In the genomic region with DNA sequence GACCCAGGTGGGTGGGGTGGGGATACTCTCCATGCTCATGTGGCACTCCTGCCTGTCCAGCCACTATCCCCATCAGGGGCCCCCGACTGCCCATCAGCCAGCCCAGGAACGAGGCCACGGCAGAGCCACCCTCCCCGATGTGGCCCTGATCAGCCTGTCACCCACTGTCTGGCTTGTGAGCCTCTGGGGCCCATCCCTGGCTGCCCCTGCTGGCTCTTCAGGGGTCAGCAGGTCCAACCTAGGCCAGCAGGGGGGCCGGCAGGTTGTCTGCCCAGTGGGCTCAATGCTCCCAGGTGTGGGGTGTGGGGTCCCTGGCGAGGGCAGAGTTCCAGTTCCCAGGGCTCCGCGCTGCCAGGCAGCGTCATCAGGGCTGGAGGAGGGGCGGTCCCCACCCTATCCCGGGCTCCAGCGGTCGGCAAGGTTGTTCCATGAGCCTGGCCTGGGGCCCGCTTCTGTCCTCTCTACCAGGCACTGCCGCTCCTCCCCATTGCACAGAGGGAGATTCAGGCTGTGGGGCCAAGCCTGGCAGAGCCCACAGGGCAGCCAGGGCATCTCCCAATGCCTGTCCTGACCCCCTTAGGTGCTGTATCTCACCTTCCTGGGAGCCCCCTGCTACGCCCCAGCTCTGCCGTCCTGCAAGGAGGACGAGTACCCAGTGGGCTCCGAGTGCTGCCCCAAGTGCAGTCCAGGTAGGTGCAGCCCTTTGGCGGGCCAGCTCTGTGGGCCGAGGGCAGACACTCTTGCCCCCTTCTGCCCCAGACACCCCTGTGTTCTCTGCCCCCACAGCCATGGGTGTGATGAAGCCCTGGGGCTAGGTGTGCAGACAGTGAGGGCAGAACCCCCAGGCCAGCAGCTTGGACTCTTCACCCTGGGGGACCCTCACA, we compare ENCODE assay signal across 9 cellular contexts. TPM values are rescaled to one million over a fixed set of nuclear protein-coding genes. Genes with fewer than 3 reads are reported as not detected.
DNase-seq lines count a peak whose midpoint lies in the region; TF ChIP-seq lines count a peak whose summit lies in the region.
"Had no signal": no experiment of that assay in that cellular context is flagged by ENCODE, and none has a peak within 500 bp of the region (broad histone marks: within the 10 kb centered on the region; RNA-seq: fewer than 3 reads in every experiment).

No MANE protein-coding gene starts in this region.

- H4K91ac ChIP-seq in neuronal stem cell (ENCODE audit: low read depth, low read length, poor library complexity), result no peak overlapping the region

- no peak for DNase-seq in neuronal stem cell (ENCODE audit: low spot score)
- no peak for DNase-seq in SHP77 (lab: John Stamatoyannopoulos, UW)
- no peak for DNase-seq in GM13976 (ENCODE audit: low spot score)
- no peak for DNase-seq in NCI-H146 treated with DMSO at 0.1 percent for 48 hours (lab: John Stamatoyannopoulos, UW; ENCODE audit: unreplicated experiment)
- no peak for DNase-seq in NOMO-1 treated with DMSO at 0.1 percent for 48 hours (lab: John Stamatoyannopoulos, UW; ENCODE audit: unreplicated experiment)

- H3K23ac ChIP-seq in neuronal stem cell (ENCODE audit: low read depth, low read length, poor library complexity), result no peak overlapping the region

- H3K36me3 ChIP-seq in KMS-11 (ENCODE audit: insufficient read depth), result no peaks in the 10 kb centered on the region
- H3K36me3 ChIP-seq in duodenal mucosa (ENCODE audit: control insufficient read depth in 1 of 2, insufficient read depth in 2 of 2, low read length in 2 of 2), result peaks cover 33 to 43% of the 10 kb centered on the region in 2 donors
- H3K36me3 ChIP-seq in neuronal stem cell (replicated peaks in 1 of 2; ENCODE audit: control insufficient read depth in 2 of 2, insufficient read depth in 2 of 2, low read length in 2 of 2), result no peaks in the 10 kb centered on the region

- peaks cover 2% of the 10 kb centered on the region for H3K79me1 ChIP-seq in neuronal stem cell (ENCODE audit: low read depth, low read length)

- in situ Hi-C loops in GM13976 (cut with MboI; ENCODE audit: low sequenced_read_pairs, unreplicated experiment), result no loop called here

- peak overlapping the region; percentile 92; the same call in 1 of the 2 replicates for H3K9ac ChIP-seq in KMS-11
- H3K9ac ChIP-seq in duodenal mucosa (ENCODE audit: low read depth in 1 of 2, low read length in 2 of 2), result peak overlapping the region; percentile 99 to 100
- no peak overlapping the region for H3K9ac ChIP-seq in neuronal stem cell (ENCODE audit: low read depth, low read length, poor library complexity)

- H3K4ac ChIP-seq in neuronal stem cell (ENCODE audit: low read length), result peak overlapping the region; percentile 84

- no CpG with 5 or more reads among the region's 21 CpGs for WGBS in neuronal stem cell (ENCODE audit: extremely low coverage in 2 of 2, insufficient read length in 2 of 2, insufficient replicate concordance in 1 of 2), 2 donors

- H3K4me1 ChIP-seq in KMS-11 (ENCODE audit: low read depth, poor library complexity, severe bottlenecking) (peaks cover 10% of the 10 kb centered on the region), duodenal mucosa (ENCODE audit: control insufficient read depth in 1 of 2, insufficient read depth in 2 of 2, low read length in 2 of 2) (peaks cover 24 to 52% of the 10 kb centered on the region in 2 donors), neuronal stem cell (ENCODE audit: control insufficient read depth in 2 of 2, insufficient read depth in 1 of 2, low read depth in 1 of 2, low read length in 2 of 2) (peaks cover 7 to 15% of the 10 kb centered on the region in 2 donors)

- H2BK15ac ChIP-seq in neuronal stem cell (ENCODE audit: low read length), result peak overlapping the region; percentile 100

- H2AFZ ChIP-seq in KMS-11 (ENCODE audit: low read depth), result peak overlapping the region; percentile 88; the same call in 1 of the 2 replicates
- no peak overlapping the region for H2AFZ ChIP-seq in neuronal stem cell (ENCODE audit: low read length)

- peak overlapping the region; percentile 100 for H2AK5ac ChIP-seq in neuronal stem cell (ENCODE audit: low read depth, low read length)

- H3K18ac ChIP-seq in neuronal stem cell (ENCODE audit: low read length), result peak overlapping the region; percentile 78

- H2BK12ac ChIP-seq in neuronal stem cell (ENCODE audit: low read length), result peak overlapping the region; percentile 88

- no peak overlapping the region for H2BK5ac ChIP-seq in neuronal stem cell (ENCODE audit: low read length)

- H3K4me3 ChIP-seq in KMS-11 (IDR thresholded peaks at IDR 0.05; ENCODE audit: insufficient read depth, low read depth, low read length) (no peak overlapping the region), duodenal mucosa (ENCODE audit: low read depth in 1 of 2, low read length in 2 of 2) (peak overlapping the region; percentile 96 to 98), neuronal stem cell (ENCODE audit: low read length in 2 of 2) (no peak overlapping the region)

- peak overlapping the region; percentile 38 for H3K14ac ChIP-seq in neuronal stem cell (ENCODE audit: low read length)

- TF ChIP-seq CTCF in C4-2B (conservative IDR thresholded peaks at IDR 0.05) (no peak), KMS-11 (conservative IDR thresholded peaks at IDR 0.05; ENCODE audit: low read depth, low read length) (no peak), GM13976 (IDR thresholded peaks at IDR 0.05; ENCODE audit: borderline replicate concordance, control extremely low read depth, extremely low read depth, insufficient read depth, missing control alignments) (no peak)

- no peak overlapping the region for H4K8ac ChIP-seq in neuronal stem cell (ENCODE audit: low read depth, low read length)

- no peaks in the 10 kb centered on the region for H3K79me2 ChIP-seq in KMS-11 (ENCODE audit: insufficient read depth, low read depth)

- H2BK120ac ChIP-seq in neuronal stem cell (ENCODE audit: low read depth, low read length), result peak overlapping the region; percentile 91

- H3K9me3 ChIP-seq in duodenal mucosa (ENCODE audit: control insufficient read depth in 1 of 2, low read length in 2 of 2) (no peaks in the 10 kb centered on the region), neuronal stem cell (replicated peaks in 1 of 2; ENCODE audit: control insufficient read depth in 2 of 2, insufficient read depth in 1 of 2, low read depth in 1 of 2, low read length in 2 of 2) (no peaks in the 10 kb centered on the region)

- H3K4me2 ChIP-seq in KMS-11 (peak overlapping the region; percentile 83), neuronal stem cell (ENCODE audit: insufficient read depth, low read length, poor library complexity, severe bottlenecking) (no peak overlapping the region)

- no peaks in the 10 kb centered on the region for H4K20me1 ChIP-seq in KMS-11 (ENCODE audit: insufficient read depth)

- H3K27me3 ChIP-seq in KMS-11 (ENCODE audit: insufficient read depth, low read depth), result no peaks in the 10 kb centered on the region
- H3K27me3 ChIP-seq in duodenal mucosa (ENCODE audit: control insufficient read depth in 1 of 2, insufficient read depth in 2 of 2, low read length in 2 of 2), result no peaks in the 10 kb centered on the region
- H3K27me3 ChIP-seq in neuronal stem cell (ENCODE audit: control insufficient read depth in 3 of 3, insufficient read depth in 3 of 3, low read depth in 1 of 3, low read length in 3 of 3), result peaks cover 0 to 21% (median 0%) of the 10 kb centered on the region in 3 experiments

- H3K27ac ChIP-seq in C4-2B, result peak overlapping the region; percentile 53; the same call in 1 of the 2 replicates
- H3K27ac ChIP-seq in KMS-11, result peak overlapping the region; percentile 80; the same call in 1 of the 2 replicates
- peak overlapping the region; percentile 99 for H3K27ac ChIP-seq in duodenal mucosa (ENCODE audit: low read depth, low read length)
- no peak overlapping the region for H3K27ac ChIP-seq in neuronal stem cell (replicated peaks; ENCODE audit: low read length)

RNA-seq across cellular contexts. Expression of gene TNFRSF14, which starts 1.2 kb away (rescaled TPM):
- 1.1 TPM for polyA plus RNA-seq in neuronal stem cell (2013, experiment 1 of 2)
- 1.3 TPM for polyA plus RNA-seq in neuronal stem cell (2013, experiment 2 of 2)

RNA-seq across cellular contexts. Expression of gene HES5, which starts 27.3 kb away (rescaled TPM):
- polyA plus RNA-seq in neuronal stem cell (2013, experiment 1 of 2), result 208 TPM
- 209 TPM for polyA plus RNA-seq in neuronal stem cell (2013, experiment 2 of 2)
- polyA plus RNA-seq: aorta had no signal

RNA-seq across cellular contexts. Expression of gene PRXL2B, which starts 29.2 kb away (rescaled TPM):
- 35.1 TPM for polyA plus RNA-seq in neuronal stem cell (2013, experiment 1 of 2)
- 35.3 TPM for polyA plus RNA-seq in neuronal stem cell (2013, experiment 2 of 2)

RNA-seq across cellular contexts. Expression of gene PANK4, which starts 31.0 kb away (rescaled TPM):
- polyA plus RNA-seq in neuronal stem cell (2013, experiment 1 of 2), result 23.5 TPM
- 22.7 TPM for polyA plus RNA-seq in neuronal stem cell (2013, experiment 2 of 2)

Comparison
In these comparisons a context has a peak if more than half of its experiments do, and no peak if none do; other contexts are left out.
1. H3K4me3 ChIP-seq: peak in duodenal mucosa (2 of 2); none in KMS-11 (single experiment) and neuronal stem cell (0 of 2).